ENCODE assay signal across 31 cellular contexts in genomic region chr2:171205551-171205950, GRCh38.
"Had no signal": no experiment of that assay in that cellular context is flagged by ENCODE, and none has a peak within 500 bp of the region (broad histone marks: within the 10 kb centered on the region; RNA-seq: fewer than 3 reads in every experiment).

No MANE protein-coding gene starts in this region.

- H3K36me3 ChIP-seq: ascending aorta, cardiac muscle cell had no signal

- ATAC-seq: activated CD8-positive, alpha-beta T cell treated with anti-CD3 and anti-CD28 coated beads for 36 hours; activated naive CD4-positive, alpha-beta T cell treated with anti-CD3 and anti-CD28 coated beads, Interleukin-2, amount 50 U/mL, for 72 hours; activated naive CD8-positive, alpha-beta T cell treated with anti-CD3 and anti-CD28 coated beads, Interleukin-2, amount 50 U/mL, for 24 hours; activated T-cell treated with anti-CD3 and anti-CD28 coated beads, Interleukin-2, amount 50 U/mL, for 4 hours; activated T-cell treated with anti-CD3 and anti-CD28 coated beads, Interleukin-2, amount 50 U/mL, for 72 hours; activated T-helper 17 cell treated with anti-CD3 and anti-CD28 coated beads, Interleukin-2, amount 50 U/mL, for 72 hours had no signal

- H3K4me3 ChIP-seq: ascending aorta, cardiac muscle cell had no signal

- H3K4me1 ChIP-seq: ascending aorta had no signal

- H3K27ac ChIP-seq: ascending aorta, cardiac muscle cell, VCaP had no signal

- H3K27me3 ChIP-seq: ascending aorta, cardiac muscle cell had no signal

- H3K9me3 ChIP-seq: ascending aorta had no signal

- DNase-seq: activated B cell treated with CpG ODN at 0.5 μM for 24 hours; activated CD4-positive, alpha-beta memory T cell treated with anti-CD3 and anti-CD28 coated beads for 36 hours; activated CD4-positive, alpha-beta T cell treated with anti-CD3 and anti-CD28 coated beads for 4 hours; activated CD4-positive, alpha-beta T cell treated with anti-CD3 and anti-CD28 coated beads, Interleukin-2, amount 10 ng/mL, durations not matched to agents 24 days and 14 days; activated CD4-positive, alpha-beta T cell treated with anti-CD3 and anti-CD28 coated beads, Interleukin-2, amount 50 U/mL, for 1 hour; activated CD4-positive, alpha-beta T cell treated with anti-CD3 and anti-CD28 coated beads, Interleukin-2, amount 50 U/mL, for 4 hours; activated CD4-positive, CD25-positive, alpha-beta regulatory T cell treated with anti-CD3 and anti-CD28 coated beads, Interleukin-2, amount 50 U/mL, for 72 hours; activated CD8-positive, alpha-beta memory T cell treated with anti-CD3 and anti-CD28 coated beads, Interleukin-2, amount 50 U/mL, for 4 hours; activated CD8-positive, alpha-beta T cell treated with anti-CD3 and anti-CD28 coated beads for 36 hours; activated effector memory CD4-positive, alpha-beta T cell treated with anti-CD3 and anti-CD28 coated beads, Interleukin-2, amount 50 U/mL, for 16 hours; activated gamma-delta T cell treated with Interleukin-2 at 50 U/mL for 16 hours; activated naive CD4-positive, alpha-beta T cell; activated naive CD4-positive, alpha-beta T cell treated with anti-CD3 and anti-CD28 coated beads for 36 hours; activated naive CD4-positive, alpha-beta T cell treated with anti-CD3 and anti-CD28 coated beads, Interleukin-2, amount 50 U/mL, for 16 hours; activated naive CD8-positive, alpha-beta T cell treated with anti-CD3 and anti-CD28 coated beads, Interleukin-2, amount 10 ng/mL, durations not matched to agents 7 days and 5 days; activated naive CD8-positive, alpha-beta T cell treated with anti-CD3 and anti-CD28 coated beads, Interleukin-2, amount 50 U/mL, for 24 hours; activated T-cell treated with anti-CD3 and anti-CD28 coated beads for 4 hours; activated T-cell treated with anti-CD3 and anti-CD28 coated beads, Interleukin-2, amount 50 U/mL, for 1 hour; activated T-cell treated with anti-CD3 and anti-CD28 coated beads, Interleukin-2, amount 50 U/mL, for 4 hours; activated T-cell treated with anti-CD3 and anti-CD28 coated beads, Interleukin-2, amount 50 U/mL, for 72 hours; amygdala; anterior cingulate cortex; caudate nucleus; cerebellar nuclear complex; T-helper 2 cell; T-helper 9 cell had no signal
